Comparison of ENCODE assay signal across 1 cellular context in genomic region chr20:2914160-2914559, GRCh38.
TF ChIP-seq lines count a peak whose summit lies in the region.

No MANE protein-coding gene starts in this region.

TF ChIP-seq in WTC11, 78 proteins besides CTCF, POLR2A, EP300 and RAD21 (continued from another document):
- TF ChIP-seq AR (CRISPR knock-in tag; IDR thresholded peaks at IDR 0.05) (no peak), ZNF317 (CRISPR knock-in tag; IDR thresholded peaks at IDR 0.05; ENCODE audit: borderline replicate concordance, low read depth) (no peak), ZNF423 (CRISPR knock-in tag; IDR thresholded peaks at IDR 0.05) (no peak), E2F1 (CRISPR knock-in tag; IDR thresholded peaks at IDR 0.05) (no peak)
